8 cellular contexts compared by ENCODE assay signal in the genomic region with DNA sequence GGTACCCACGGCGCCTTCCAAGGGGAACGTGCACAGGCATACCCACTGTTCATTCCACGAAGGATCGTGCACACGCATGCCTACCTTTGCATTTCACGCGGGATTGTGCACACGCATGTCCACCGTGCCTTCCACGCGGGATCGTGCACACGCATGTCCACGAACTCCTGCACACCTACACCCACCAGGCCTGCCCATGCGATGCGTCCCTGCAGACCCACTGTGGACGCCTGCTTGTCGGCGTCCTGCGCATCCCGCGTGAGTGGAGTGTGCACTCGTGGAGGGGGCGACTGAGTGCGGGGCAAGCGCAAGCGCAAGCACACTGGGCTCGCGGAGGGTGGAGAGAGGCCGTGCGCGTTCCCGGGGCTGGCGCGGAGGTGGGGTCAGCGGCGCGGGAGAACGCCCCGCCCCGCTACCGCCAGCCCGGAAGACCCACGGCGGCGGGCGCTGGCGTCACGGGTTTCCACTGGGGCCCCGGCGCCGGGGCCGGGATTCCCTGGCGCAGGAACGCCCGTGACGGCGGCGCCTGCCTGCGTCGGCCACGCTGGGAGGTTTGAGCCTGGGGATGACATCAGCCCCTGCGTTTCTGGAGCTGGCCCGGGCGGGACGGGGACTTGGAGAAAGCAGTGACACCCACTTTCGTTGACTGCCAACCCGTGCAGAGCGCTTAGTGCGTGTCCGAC. TPM values are rescaled to one million over a fixed set of nuclear protein-coding genes. Genes with fewer than 3 reads are reported as not detected.
DNase-seq lines count a peak whose midpoint lies in the region; ATAC-seq, FAIRE-seq and TF ChIP-seq lines count a peak whose summit lies in the region.

No MANE protein-coding gene starts in this region.

- no peaks in the 10 kb centered on the region for H3K9me1 ChIP-seq in keratinocyte (ENCODE audit: control insufficient read depth, extremely low read depth, insufficient read depth, low read length)

- H3K27ac ChIP-seq in VCaP (peak overlapping the region; percentile 71), keratinocyte (ENCODE audit: control insufficient read depth, insufficient read depth, low read length) (no peak overlapping the region), skin epidermis (peak overlapping the region in 20 of 21 experiments; percentile 3 to 90 (median 72))

- H3K79me2 ChIP-seq in keratinocyte (ENCODE audit: control insufficient read depth, insufficient read depth, low read length) = no peaks in the 10 kb centered on the region

- ATAC-seq in central memory CD8-positive, alpha-beta T cell (replicated peaks; ENCODE audit: extremely low read depth, poor library complexity, severe bottlenecking) = peak; percentile 74
- ATAC-seq in GM19351 (IDR thresholded peaks at IDR 0.05; ENCODE audit: unreplicated experiment) = no peak

- no peaks in the 10 kb centered on the region for H3K9me3 ChIP-seq in keratinocyte (ENCODE audit: control insufficient read depth, low read depth, low read length)

- dilution Hi-C loops in keratinocyte (cut with MboI; ENCODE audit: extremely low pct_ligation_motif_present, low sequenced_read_pairs) = no loop called here

- H4K20me1 ChIP-seq in keratinocyte (ENCODE audit: control insufficient read depth, extremely low read depth, insufficient read depth, low read length) = peaks cover 7% of the 10 kb centered on the region

- peak overlapping the region; percentile 93 for H3K4me2 ChIP-seq in keratinocyte (ENCODE audit: control insufficient read depth, extremely low read depth, insufficient read depth, low read depth, low read length)

- DNase-seq in D721Med (ENCODE audit: insufficient read length, low spot score) (peak; percentile 83), HT-29 (ENCODE audit: low spot score) (peak; percentile 32), keratinocyte (ENCODE audit: low read depth, low spot score) (no peak), GM19240 (ENCODE audit: insufficient read length, low spot score) (no peak)
- no peak for DNase-seq in central memory CD8-positive, alpha-beta T cell (ENCODE audit: low spot score in 2 of 2)

- peak overlapping the region; percentile 73 for H3K4me3 Mint-ChIP-seq in central memory CD8-positive, alpha-beta T cell

- H3K4me1 Mint-ChIP-seq in central memory CD8-positive, alpha-beta T cell = peaks cover 20% of the 10 kb centered on the region

- no peaks in the 10 kb centered on the region for H3K9me3 Mint-ChIP-seq in central memory CD8-positive, alpha-beta T cell

- peaks cover 4% of the 10 kb centered on the region for H3K27me3 ChIP-seq in keratinocyte (ENCODE audit: control insufficient read depth, extremely low read depth, insufficient read depth, low read length)

- FAIRE-seq in D721Med (lab: Jason Lieb, UNC) = no peak
- no peak for FAIRE-seq in keratinocyte (lab: Jason Lieb, UNC)

- peak overlapping the region; percentile 65 for H2AFZ ChIP-seq in keratinocyte (ENCODE audit: control insufficient read depth, low read length)

- H3K4me3 ChIP-seq in keratinocyte (ENCODE audit: control insufficient read depth in 2 of 3, extremely low read depth in 1 of 3, insufficient read depth in 2 of 3, low read depth in 1 of 3, low read length in 3 of 3) = peak overlapping the region; percentile 21 to 71 (median 62)
- H3K4me3 ChIP-seq in skin epidermis = peak overlapping the region; percentile 32 to 51 (median 47)

- peaks cover 41% of the 10 kb centered on the region for H3K27me3 Mint-ChIP-seq in central memory CD8-positive, alpha-beta T cell

- peaks cover under 1% of the 10 kb centered on the region for H3K36me3 Mint-ChIP-seq in central memory CD8-positive, alpha-beta T cell (ENCODE audit: insufficient read depth)

- H3K36me3 ChIP-seq in keratinocyte (ENCODE audit: control insufficient read depth in 2 of 2, extremely low read depth in 1 of 2, insufficient read depth in 2 of 2, low read length in 2 of 2) = no peaks in the 10 kb centered on the region

- H3K4me1 ChIP-seq in keratinocyte (ENCODE audit: control insufficient read depth, extremely low read depth, insufficient read depth, low read length) = peaks cover 48% of the 10 kb centered on the region

- H3K27ac Mint-ChIP-seq in central memory CD8-positive, alpha-beta T cell (ENCODE audit: low read depth) = no peak overlapping the region

- TF ChIP-seq CTCF in D721Med (IDR thresholded peaks at IDR 0.05; ENCODE audit: insufficient read depth, missing control alignments) (no peak), VCaP (conservative IDR thresholded peaks at IDR 0.05) (no peak), keratinocyte (optimal IDR thresholded peaks at IDR 0.05 in 1 of 3, IDR thresholded peaks at IDR 0.05 in 1 of 3, conservative IDR thresholded peaks at IDR 0.05 in 1 of 3; ENCODE audit: extremely low read depth in 1 of 3, insufficient read depth in 2 of 3, low read length in 3 of 3) (no peak)

- peak overlapping the region; percentile 54 for H3K9ac ChIP-seq in keratinocyte (ENCODE audit: control insufficient read depth, extremely low read depth, insufficient read depth, low read length)

RNA-seq across cellular contexts. Expression of gene GADD45B, which starts 18.7 kb away (rescaled TPM):
- total RNA-seq in HT-29 (2014; rRNA removed; shearing (Covaris generic)) = 15.2 and 21.8 TPM in 2 replicates
- 20.6 to 32.4 TPM (median 26.8 TPM) in 3 replicates for polyA plus RNA-seq in keratinocyte
- polyA plus RNA-seq in keratinocyte (2011; ENCODE audit: low read depth) = 149 TPM
- 9.5 and 12.5 TPM in 2 replicates for polyA plus RNA-seq in keratinocyte (2011; cell fraction: cytosol; rRNA removed)
- 34.9 and 41.2 TPM in 2 replicates for polyA plus RNA-seq in keratinocyte (2011; cell fraction: nucleus; rRNA removed)
- polyA plus RNA-seq in keratinocyte (2012; ENCODE audit: low replicate concordance) = 21.0 and 188 TPM in 2 replicates
- 9.5 to 21.8 TPM (median 13.7 TPM) in 3 replicates for polyA minus RNA-seq in keratinocyte
- polyA minus RNA-seq in keratinocyte (2011; cell fraction: cytosol; rRNA and poly(A)+ RNA removed) = 40.5 TPM
- 16.2 and 25.8 TPM in 2 replicates for polyA minus RNA-seq in keratinocyte (2011; cell fraction: nucleus; rRNA and poly(A)+ RNA removed)

RNA-seq across cellular contexts. Expression of gene LMNB2, which starts 37.8 kb away (rescaled TPM):
- total RNA-seq in HT-29 (2014; rRNA removed; shearing (Covaris generic)) = 210 and 212 TPM in 2 replicates
- polyA plus RNA-seq in keratinocyte = 55.7 to 84.8 TPM (median 80.1 TPM) in 3 replicates
- 8.0 TPM for polyA plus RNA-seq in keratinocyte (2011; ENCODE audit: low read depth)
- 37.6 and 49.0 TPM in 2 replicates for polyA plus RNA-seq in keratinocyte (2011; cell fraction: cytosol; rRNA removed)
- polyA plus RNA-seq in keratinocyte (2011; cell fraction: nucleus; rRNA removed) = 59.8 and 68.0 TPM in 2 replicates
- 12.4 and 76.0 TPM in 2 replicates for polyA plus RNA-seq in keratinocyte (2012; ENCODE audit: low replicate concordance)
- 46.8 to 87.1 TPM (median 57.1 TPM) in 3 replicates for polyA minus RNA-seq in keratinocyte
- polyA minus RNA-seq in keratinocyte (2011; cell fraction: cytosol; rRNA and poly(A)+ RNA removed) = 90.9 TPM
- polyA minus RNA-seq in keratinocyte (2011; cell fraction: nucleus; rRNA and poly(A)+ RNA removed) = 21.3 and 24.7 TPM in 2 replicates

Comparison
In these comparisons a context has a peak if more than half of its experiments do, and no peak if none do; other contexts are left out.
1. DNase-seq: peak in D721Med (single experiment) and HT-29 (single experiment); none in central memory CD8-positive, alpha-beta T cell (0 of 2), keratinocyte (single experiment) and GM19240 (single experiment).